In the genomic region with DNA sequence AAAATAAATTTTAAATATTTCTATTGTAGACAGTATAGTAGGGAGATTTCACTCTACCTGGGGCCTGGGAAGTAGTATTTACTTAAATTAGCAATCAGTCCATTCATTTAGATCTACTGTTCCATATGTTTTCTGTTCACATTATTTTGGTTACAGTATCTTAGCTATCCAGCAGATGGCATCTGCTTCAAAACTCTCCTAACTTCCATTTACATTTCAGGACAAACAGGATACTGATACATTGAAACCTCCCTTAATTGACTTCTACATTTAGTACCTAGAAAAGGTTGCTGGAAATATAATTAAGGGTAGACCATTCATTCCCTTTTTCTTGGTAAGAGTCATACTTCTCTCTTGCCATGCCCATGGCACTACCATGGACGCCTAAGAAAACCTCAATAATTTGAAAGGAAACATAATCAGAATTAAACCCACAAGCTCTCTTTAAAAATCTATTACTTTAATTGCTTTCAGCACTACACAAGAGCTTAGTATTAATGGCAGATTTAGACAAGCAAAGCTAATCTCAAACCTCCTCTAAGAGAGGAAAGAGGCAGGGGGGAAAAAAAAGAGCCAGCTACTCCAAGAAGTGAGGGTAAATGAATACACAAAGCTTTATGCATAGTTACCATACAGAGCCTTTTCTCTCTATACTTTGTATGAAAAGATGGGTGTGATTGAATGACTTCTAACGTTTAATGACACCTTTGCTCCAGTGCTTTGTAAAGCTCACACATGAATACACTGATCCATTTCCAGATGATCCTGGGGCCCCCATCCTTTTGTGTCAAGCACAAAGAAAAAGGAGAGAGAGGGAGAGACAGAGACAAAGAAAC, we compare ENCODE assay signal across 9 cellular contexts.
DNase-seq lines count a peak whose midpoint lies in the region; ATAC-seq, FAIRE-seq and TF ChIP-seq lines count a peak whose summit lies in the region.
"Had no signal": no experiment of that assay in that cellular context is flagged by ENCODE, and none has a peak within 500 bp of the region (broad histone marks: within the 10 kb centered on the region; RNA-seq: fewer than 3 reads in every experiment).

No MANE protein-coding gene starts in this region.

- no peaks in the 10 kb centered on the region for H3K9me2 ChIP-seq in neural cell (ENCODE audit: insufficient read depth, low read length)

- H3K9ac ChIP-seq in neural cell (ENCODE audit: low read length), result no peak overlapping the region

- TF ChIP-seq CTCF in D721Med (IDR thresholded peaks at IDR 0.05; ENCODE audit: insufficient read depth, missing control alignments) (peak; percentile 73), RWPE2 (IDR thresholded peaks at IDR 0.05; ENCODE audit: poor library complexity, severe bottlenecking) (peak; percentile 86), esophagus muscularis mucosa (IDR thresholded peaks at IDR 0.05) (peak; percentile 60 to 70 (median 66)), neural cell (IDR thresholded peaks at IDR 0.05; ENCODE audit: poor library complexity, severe bottlenecking) (peak; percentile 80)

- H3F3A ChIP-seq in neural cell (ENCODE audit: insufficient read depth, low read length, poor library complexity, severe bottlenecking), result no peaks in the 10 kb centered on the region

- H3K79me2 ChIP-seq in neural cell (replicated peaks; ENCODE audit: insufficient read depth, low read length), result no peaks in the 10 kb centered on the region

- peak overlapping the region; percentile 5 for H3K27ac ChIP-seq in RWPE2 (ENCODE audit: poor library complexity, severe bottlenecking)
- peak overlapping the region; percentile 31 to 65 (median 42) for H3K27ac ChIP-seq in esophagus muscularis mucosa (replicated peaks in 1 of 4)
- H3K27ac ChIP-seq in neural cell (ENCODE audit: low read length), result peak overlapping the region; percentile 45
- H3K27ac ChIP-seq: SK-N-MC had no signal

- peak; percentile 83 for TF ChIP-seq RAD21 in neural cell (conservative IDR thresholded peaks at IDR 0.05)

- H3K4me2 ChIP-seq in neural cell (ENCODE audit: low read length), result peak overlapping the region; percentile 15

- DNase-seq in D721Med (ENCODE audit: insufficient read length, low spot score) (no peak), HPDE6-E6E7 (ENCODE audit: extremely low spot score) (peak; percentile 27), RWPE2 (ENCODE audit: low spot score) (no peak), esophagus muscularis mucosa (ENCODE audit: extremely low spot score) (no peak), globus pallidus (ENCODE audit: low spot score) (no peak)

- 45% methylated on average over 2 of the region's 2 CpGs for WGBS in esophagus muscularis mucosa

- 0 out of 3 replicates have a peak, but pooled peaks have one; percentile 52 for ATAC-seq in RWPE2 (ENCODE audit: low read depth)
- no peak for ATAC-seq in HG02981 (IDR thresholded peaks at IDR 0.05; ENCODE audit: unreplicated experiment)
- no peak for ATAC-seq in GM21360 (IDR thresholded peaks at IDR 0.05; ENCODE audit: unreplicated experiment)

- peaks cover 13% of the 10 kb centered on the region for H3K4me1 ChIP-seq in RWPE2 (ENCODE audit: insufficient read depth, poor library complexity, severe bottlenecking)
- peaks cover 4 to 64% (median 49%) of the 10 kb centered on the region in 4 donors for H3K4me1 ChIP-seq in esophagus muscularis mucosa

- TF ChIP-seq POLR2A in esophagus muscularis mucosa (IDR thresholded peaks at IDR 0.05; ENCODE audit: low read depth), result no peak

- TF ChIP-seq EP300 in esophagus muscularis mucosa (IDR thresholded peaks at IDR 0.05), result no peak
- peak; percentile 37 for TF ChIP-seq EP300 in neural cell (conservative IDR thresholded peaks at IDR 0.05; ENCODE audit: poor library complexity, severe bottlenecking)

- H4K20me1 ChIP-seq in neural cell (ENCODE audit: insufficient read depth), result no peaks in the 10 kb centered on the region

- H3K9me3 ChIP-seq in RWPE2 (ENCODE audit: severe bottlenecking) (no peaks in the 10 kb centered on the region), esophagus muscularis mucosa (no peaks in the 10 kb centered on the region), neural cell (ENCODE audit: low read length) (no peaks in the 10 kb centered on the region)

- no peak overlapping the region for H2AFZ ChIP-seq in neural cell (ENCODE audit: low read depth, low read length)

- FAIRE-seq in D721Med (lab: Jason Lieb, UNC), result peak; percentile 70

- H3K4me3 ChIP-seq in RWPE2 (ENCODE audit: severe bottlenecking), result no peak overlapping the region
- no peak overlapping the region for H3K4me3 ChIP-seq in esophagus muscularis mucosa
- H3K4me3 ChIP-seq in neural cell (ENCODE audit: low read length), result peak overlapping the region; percentile 3
- H3K4me3 ChIP-seq: SK-N-MC had no signal

- H3K27me3 ChIP-seq in RWPE2 (ENCODE audit: insufficient read depth, poor library complexity, severe bottlenecking) (no peaks in the 10 kb centered on the region), esophagus muscularis mucosa (no peaks in the 10 kb centered on the region), neural cell (ENCODE audit: insufficient read depth, low read depth, low read length) (no peaks in the 10 kb centered on the region)

- H3K36me3 ChIP-seq in RWPE2 (ENCODE audit: low read depth) (no peaks in the 10 kb centered on the region), esophagus muscularis mucosa (no peaks in the 10 kb centered on the region), neural cell (ENCODE audit: insufficient read depth, low read length) (no peaks in the 10 kb centered on the region)

- intact Hi-C loops in esophagus muscularis mucosa (cut with DNase I), result loop anchor here (2.0 to 10.0 kb wide), 2 partner anchors 190 to 288 kb away; partner anchors contain the start of gene MAML2

TF ChIP-seq in neural cell, 6 proteins besides CTCF, POLR2A, EP300 and RAD21:
- TF ChIP-seq TAF1 (IDR thresholded peaks at IDR 0.05; ENCODE audit: low read depth) (no peak), POLR2AphosphoS5 (IDR thresholded peaks at IDR 0.05) (no peak), SMC3 (conservative IDR thresholded peaks at IDR 0.05; ENCODE audit: poor library complexity) (peak; percentile 92), EZH2 (IDR thresholded peaks at IDR 0.05; ENCODE audit: borderline replicate concordance, insufficient read depth, low read length, poor library complexity, severe bottlenecking) (no peak)
